ENCODE assay signal across 25 cellular contexts in genomic region chr5:14879393-14879792, GRCh38.
"Had no signal": no experiment of that assay in that cellular context is flagged by ENCODE, and none has a peak within 500 bp of the region (broad histone marks: within the 10 kb centered on the region; RNA-seq: fewer than 3 reads in every experiment).

No MANE protein-coding gene starts in this region.

- FAIRE-seq: islet of Langerhans, TTC549, urothelium cell line had no signal

- H3K36me3 Mint-ChIP-seq: activated naive CD8-positive, alpha-beta T cell treated with anti-CD3 and anti-CD28 coated beads, Interleukin-2, amount 10 ng/mL, durations not matched to agents 7 days and 5 days; natural killer cell; neural progenitor cell had no signal

- H3K4me2 ChIP-seq: neural progenitor cell had no signal

- H3K9ac ChIP-seq: neural progenitor cell had no signal

- H3K4me1 Mint-ChIP-seq: activated naive CD8-positive, alpha-beta T cell treated with anti-CD3 and anti-CD28 coated beads, Interleukin-2, amount 10 ng/mL, durations not matched to agents 7 days and 5 days; endodermal cell; natural killer cell; neural progenitor cell had no signal

- DNase-seq: activated CD4-positive, alpha-beta T cell treated with anti-CD3 and anti-CD28 coated beads for 4 hours; activated CD4-positive, alpha-beta T cell treated with anti-CD3 and anti-CD28 coated beads, Interleukin-2, amount 50 U/mL, for 4 hours; activated effector memory CD4-positive, alpha-beta T cell treated with anti-CD3 and anti-CD28 coated beads, Interleukin-2, amount 50 U/mL, for 16 hours; activated naive CD4-positive, alpha-beta T cell treated with anti-CD3 and anti-CD28 coated beads for 36 hours; activated naive CD8-positive, alpha-beta T cell treated with anti-CD3 and anti-CD28 coated beads, Interleukin-2, amount 10 ng/mL, durations not matched to agents 7 days and 5 days; amniotic stem cell; caudate nucleus; endodermal cell; left lung; lower lobe of right lung; mesendoderm; natural killer cell; spleen; stimulated activated CD4-positive, alpha-beta T cell treated with anti-CD3 and anti-CD28 coated beads, Interleukin-2, amount 100 ng/mL, for 48 hours; stimulated activated naive CD4-positive, alpha-beta T cell treated with Interleukin-2 at 50 U/mL for 16 hours; T-helper 9 cell; testis; transverse colon had no signal

- H2AFZ ChIP-seq: neural progenitor cell had no signal

- H3K27me3 ChIP-seq: right atrium auricular region, testis, transverse colon had no signal

- H3K36me3 ChIP-seq: left lung, lower lobe of right lung, neural progenitor cell, right atrium auricular region, spleen, transverse colon had no signal

- ATAC-seq: esophagus mucosa, left lung, lower lobe of right lung, natural killer cell had no signal

- H3K9me3 ChIP-seq: left lung, lower lobe of right lung, right atrium auricular region, spleen, testis, transverse colon had no signal

- H3K4me3 Mint-ChIP-seq: activated naive CD4-positive, alpha-beta T cell treated with anti-CD3 and anti-CD28 coated beads for 36 hours; activated naive CD8-positive, alpha-beta T cell treated with anti-CD3 and anti-CD28 coated beads, Interleukin-2, amount 10 ng/mL, durations not matched to agents 7 days and 5 days; endodermal cell; natural killer cell had no signal

- H3K27ac ChIP-seq: left lung, lower lobe of right lung, neural progenitor cell, right atrium auricular region, spleen, testis, transverse colon, VCaP had no signal

- H3K4me1 ChIP-seq: left lung, lower lobe of right lung, neural progenitor cell, spleen, testis, transverse colon had no signal

- H3K27ac Mint-ChIP-seq: activated naive CD4-positive, alpha-beta T cell treated with anti-CD3 and anti-CD28 coated beads for 36 hours; activated naive CD8-positive, alpha-beta T cell treated with anti-CD3 and anti-CD28 coated beads, Interleukin-2, amount 10 ng/mL, durations not matched to agents 7 days and 5 days; endodermal cell; natural killer cell; neural progenitor cell had no signal

- H3K9me3 Mint-ChIP-seq: activated naive CD4-positive, alpha-beta T cell treated with anti-CD3 and anti-CD28 coated beads for 36 hours; activated naive CD8-positive, alpha-beta T cell treated with anti-CD3 and anti-CD28 coated beads, Interleukin-2, amount 10 ng/mL, durations not matched to agents 7 days and 5 days; natural killer cell; neural progenitor cell had no signal

- H3K4me3 ChIP-seq: left lung, lower lobe of right lung, neural progenitor cell, right atrium auricular region, spleen, testis, transverse colon had no signal
